ENCODE assay signal across 8 cellular contexts in the genomic region with DNA sequence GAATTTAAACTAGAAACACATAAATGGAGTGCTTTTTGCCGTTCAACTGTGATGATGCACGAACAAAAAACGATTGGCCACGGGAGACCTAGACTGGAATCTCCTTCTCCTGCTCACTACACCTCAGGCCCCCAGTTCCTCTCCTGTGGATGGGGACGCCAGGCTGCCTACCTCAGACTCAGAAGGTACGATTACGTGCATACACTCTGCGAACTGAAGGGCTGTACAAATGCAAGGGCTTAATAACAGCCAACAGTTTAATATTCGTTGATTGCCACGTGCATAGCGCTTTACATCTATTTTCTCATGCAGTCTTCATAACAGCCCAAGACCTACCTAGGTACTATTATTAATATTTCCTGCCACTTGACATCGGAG. TPM values are rescaled to one million over a fixed set of nuclear protein-coding genes. Genes with fewer than 3 reads are reported as not detected.
A peak's percentile ranks its signal among the peaks of the same experiment; 100 is the strongest.
DNase-seq lines count a peak whose midpoint lies in the region; ATAC-seq and TF ChIP-seq lines count a peak whose summit lies in the region.

No MANE protein-coding gene starts in this region.

- H2AFZ ChIP-seq in PC-9 = peak overlapping the region; percentile 98
- H2AFZ ChIP-seq in parathyroid adenoma = peak overlapping the region; percentile 92

- 0 out of 2 replicates have a peak, but pooled peaks cover 11% of the 10 kb centered on the region for H3K79me2 ChIP-seq in PC-9 (ENCODE audit: low read depth)
- peaks cover 7% of the 10 kb centered on the region for H3K79me2 ChIP-seq in parathyroid adenoma

- H3K27me3 ChIP-seq in PC-9 (ENCODE audit: insufficient read depth, low read depth) (no peaks in the 10 kb centered on the region), parathyroid adenoma (ENCODE audit: control insufficient read depth, insufficient read depth, low read length) (no peaks in the 10 kb centered on the region)

- H3K4me3 ChIP-seq in PC-9 = peak overlapping the region; percentile 85
- H3K4me3 ChIP-seq in epithelial cell of proximal tubule (ENCODE audit: low read depth, low read length) = peak overlapping the region; percentile 80
- H3K4me3 ChIP-seq in parathyroid adenoma (ENCODE audit: low read depth, low read length) = peak overlapping the region; percentile 86

- BruUV-seq in PC-9 (replicated peaks; lab: Mats Ljungman, UMichigan) = TSS peak; percentile 44

- H3K4me2 ChIP-seq in PC-9 (peak overlapping the region; percentile 85), parathyroid adenoma (ENCODE audit: low read length) (peak overlapping the region; percentile 76)

- H3K4me1 ChIP-seq in ES-I3 (ENCODE audit: insufficient read depth, low read length) = peaks cover 4% of the 10 kb centered on the region; the same call in 1 of the 2 replicates
- peaks cover 13% of the 10 kb centered on the region for H3K4me1 ChIP-seq in PC-9 (replicated peaks; ENCODE audit: insufficient read depth)
- peaks cover 11% of the 10 kb centered on the region for H3K4me1 ChIP-seq in parathyroid adenoma

- H4K20me1 ChIP-seq in PC-9 (ENCODE audit: insufficient read depth) = no peaks in the 10 kb centered on the region

- TF ChIP-seq CTCF in PC-9 (conservative IDR thresholded peaks at IDR 0.05) = no peak
- TF ChIP-seq CTCF in epithelial cell of proximal tubule (conservative IDR thresholded peaks at IDR 0.05; ENCODE audit: low read depth, low read length) = no peak
- no peak for TF ChIP-seq CTCF in parathyroid adenoma (IDR thresholded peaks at IDR 0.05)

- intact Hi-C loops in PC-9 (cut with micrococcal nuclease; ENCODE audit: unreplicated experiment) = no loop called here

- DNase-seq in PC-9 (no peak), epithelial cell of proximal tubule (ENCODE audit: low read depth) (no peak), NCI-H187 (lab: John Stamatoyannopoulos, UW) (no peak), T1000 (lab: John Stamatoyannopoulos, UW) (no peak)

- H3K27ac ChIP-seq in PC-9 (no peak overlapping the region), parathyroid adenoma (peak overlapping the region; percentile 43)

- CTCF ChIA-PET in PC-9 (lab: Charles Lee) = interaction anchor here (1.2 kb wide), 1 partner anchor 306 kb away, joined by 3 read pairs; no protein-coding TSS in a partner anchor

- H3K9me2 ChIP-seq in PC-9 (ENCODE audit: insufficient read depth) = no peaks in the 10 kb centered on the region

- POLR2A ChIA-PET in PC-9 (lab: Charles Lee; ENCODE audit: unreplicated experiment) = interaction anchor here (0.5 to 0.7 kb wide), 4 partner anchors 115 to 289 kb away, joined by 3 to 9 read pairs (median 4); no protein-coding TSS in a partner anchor

- H3F3A ChIP-seq in PC-9 (ENCODE audit: insufficient read depth, low read depth) = no peaks in the 10 kb centered on the region

- H3K9me3 ChIP-seq in ES-I3 (ENCODE audit: control insufficient read depth, insufficient read depth, low read length) (no peaks in the 10 kb centered on the region), PC-9 (ENCODE audit: insufficient read depth, low read depth) (no peaks in the 10 kb centered on the region), parathyroid adenoma (ENCODE audit: control insufficient read depth, low read length) (no peaks in the 10 kb centered on the region)

- no peaks in the 10 kb centered on the region for H3K36me3 ChIP-seq in ES-I3 (ENCODE audit: insufficient read depth, low read length)
- H3K36me3 ChIP-seq in PC-9 (ENCODE audit: low read depth) = no peaks in the 10 kb centered on the region
- no peaks in the 10 kb centered on the region for H3K36me3 ChIP-seq in parathyroid adenoma (ENCODE audit: control insufficient read depth, insufficient read depth, low read length)

- H3K9ac ChIP-seq in ES-I3 (ENCODE audit: low read depth, low read length) (peak overlapping the region; percentile 75), parathyroid adenoma (no peak overlapping the region)

- ATAC-seq in HG03342 (IDR thresholded peaks at IDR 0.05; ENCODE audit: unreplicated experiment) (no peak), GM21360 (IDR thresholded peaks at IDR 0.05; ENCODE audit: unreplicated experiment) (no peak)

RNA-seq across cellular contexts. Expression of gene ARMC2, which starts 0.5 kb away (rescaled TPM):
- 7.9 and 15.5 TPM in 2 replicates for total RNA-seq in PC-9 (2021)
- total RNA-seq in epithelial cell of proximal tubule = 0.58 and 1.7 TPM in 2 replicates
